ENCODE assay signal across 17 cellular contexts in genomic region chr19:615619-616018, GRCh38. TPM values are rescaled to one million over a fixed set of nuclear protein-coding genes. Genes with fewer than 3 reads are reported as not detected.
DNase-seq lines count a peak whose midpoint lies in the region; ATAC-seq and TF ChIP-seq lines count a peak whose summit lies in the region.
"Had no signal": no experiment of that assay in that cellular context is flagged by ENCODE, and none has a peak within 500 bp of the region (broad histone marks: within the 10 kb centered on the region; RNA-seq: fewer than 3 reads in every experiment).

No MANE protein-coding gene starts in this region.

- POLR2A ChIA-PET in CD4-positive, alpha-beta memory T cell (lab: Charles Lee; ENCODE audit: partially characterized antibody), result interaction anchor here (1.6 kb wide), 1 partner anchor 10 kb away, joined by 4 read pairs; no protein-coding TSS in a partner anchor

- no peak for TF ChIP-seq POLR2A in erythroblast (IDR thresholded peaks at IDR 0.05; ENCODE audit: low read length)

- peak overlapping the region in 2 of 7 donors; percentile 17 to 42 for H3K27ac Mint-ChIP-seq in CD4-positive, alpha-beta memory T cell
- H3K27ac Mint-ChIP-seq in naive B cell, result no peak overlapping the region
- no peak overlapping the region for H3K27ac Mint-ChIP-seq in type B pancreatic cell
- H3K27ac Mint-ChIP-seq in Calu3 (ENCODE audit: unreplicated experiment), result no peak overlapping the region
- H3K27ac Mint-ChIP-seq: activated naive CD8-positive, alpha-beta T cell treated with anti-CD3 and anti-CD28 coated beads, Interleukin-2, amount 10 ng/mL, durations not matched to agents 7 days and 5 days had no signal

- H3K9me3 Mint-ChIP-seq in CD4-positive, alpha-beta memory T cell, result no peaks in the 10 kb centered on the region
- H3K9me3 Mint-ChIP-seq in naive B cell (no peaks in the 10 kb centered on the region), type B pancreatic cell (no peaks in the 10 kb centered on the region), Calu3 (ENCODE audit: low read depth, unreplicated experiment) (no peaks in the 10 kb centered on the region)
- H3K9me3 Mint-ChIP-seq: activated naive CD8-positive, alpha-beta T cell treated with anti-CD3 and anti-CD28 coated beads, Interleukin-2, amount 10 ng/mL, durations not matched to agents 7 days and 5 days had no signal

- no peaks in the 10 kb centered on the region for H3K27me3 ChIP-seq in CD4-positive, alpha-beta memory T cell (ENCODE audit: insufficient read depth, low read length)
- H3K27me3 ChIP-seq in RWPE2 (ENCODE audit: insufficient read depth, poor library complexity, severe bottlenecking), result no peaks in the 10 kb centered on the region

- H3K36me3 Mint-ChIP-seq in CD4-positive, alpha-beta memory T cell, result peaks cover 11 to 28% of the 10 kb centered on the region in 2 donors
- peaks cover 3 to 8% of the 10 kb centered on the region in 2 donors for H3K36me3 Mint-ChIP-seq in naive B cell
- H3K36me3 Mint-ChIP-seq in type B pancreatic cell, result peaks cover 10% of the 10 kb centered on the region
- peaks cover 24% of the 10 kb centered on the region for H3K36me3 Mint-ChIP-seq in Calu3 (ENCODE audit: insufficient read depth, unreplicated experiment)

- peak overlapping the region in 6 of 8 donors; percentile 32 to 77 (median 64) for H3K4me3 Mint-ChIP-seq in CD4-positive, alpha-beta memory T cell
- H3K4me3 Mint-ChIP-seq in naive B cell, result peak overlapping the region in 6 of 8 donors; percentile 17 to 77 (median 57)
- H3K4me3 Mint-ChIP-seq in type B pancreatic cell, result no peak overlapping the region
- no peak overlapping the region for H3K4me3 Mint-ChIP-seq in Calu3 (ENCODE audit: low read depth, unreplicated experiment)
- H3K4me3 Mint-ChIP-seq: activated naive CD8-positive, alpha-beta T cell treated with anti-CD3 and anti-CD28 coated beads, Interleukin-2, amount 10 ng/mL, durations not matched to agents 7 days and 5 days had no signal

- no peak for DNase-seq in CD4-positive, alpha-beta memory T cell
- DNase-seq in RWPE2 (ENCODE audit: low spot score) (no peak), erythroblast (lab: John Stamatoyannopoulos, UW) (peak; percentile 48 to 58), naive B cell (no peak), type B pancreatic cell (ENCODE audit: extremely low spot score, unreplicated experiment) (no peak), omental fat pad (ENCODE audit: low spot score) (no peak), Calu3 (no peak), NCI-H1417 (lab: John Stamatoyannopoulos, UW) (no peak)
- DNase-seq: activated CD8-positive, alpha-beta memory T cell treated with anti-CD3 and anti-CD28 coated beads, Interleukin-2, amount 50 U/mL, for 4 hours; activated naive CD8-positive, alpha-beta T cell treated with anti-CD3 and anti-CD28 coated beads, Interleukin-2, amount 10 ng/mL, durations not matched to agents 7 days and 5 days; cortex of kidney; DMS79 treated with DMSO at 0.1 percent for 48 hours; NCI-H1930; NCI-H69; WERI-Rb-1 had no signal

- no peak overlapping the region for H3K4me3 ChIP-seq in CD4-positive, alpha-beta memory T cell (ENCODE audit: low read length in 2 of 2)
- H3K4me3 ChIP-seq in RWPE2 (ENCODE audit: severe bottlenecking), result no peak overlapping the region
- H3K4me3 ChIP-seq: thoracic aorta had no signal

- peaks cover 0 to 2% of the 10 kb centered on the region in 2 donors for H3K27me3 Mint-ChIP-seq in CD4-positive, alpha-beta memory T cell
- H3K27me3 Mint-ChIP-seq in naive B cell (peaks cover 4 to 8% (median 6%) of the 10 kb centered on the region in 3 donors), type B pancreatic cell (no peaks in the 10 kb centered on the region), Calu3 (ENCODE audit: unreplicated experiment) (no peaks in the 10 kb centered on the region)
- H3K27me3 Mint-ChIP-seq: activated naive CD8-positive, alpha-beta T cell treated with anti-CD3 and anti-CD28 coated beads, Interleukin-2, amount 10 ng/mL, durations not matched to agents 7 days and 5 days had no signal

- no TSS peak for BruUV-seq in Calu3 (replicated peaks; lab: Mats Ljungman, UMichigan)

- no peak for TF ChIP-seq CTCF in RWPE2 (IDR thresholded peaks at IDR 0.05; ENCODE audit: poor library complexity, severe bottlenecking)
- TF ChIP-seq CTCF in type B pancreatic cell (conservative IDR thresholded peaks at IDR 0.05), result no peak
- no peak for TF ChIP-seq CTCF in omental fat pad (IDR thresholded peaks at IDR 0.05)
- TF ChIP-seq CTCF in Calu3 (IDR thresholded peaks at IDR 0.05; ENCODE audit: unreplicated experiment), result no peak

- H3K36me3 ChIP-seq in CD4-positive, alpha-beta memory T cell (ENCODE audit: insufficient read depth, low read length), result peaks cover 8% of the 10 kb centered on the region
- peaks cover 4% of the 10 kb centered on the region for H3K36me3 ChIP-seq in RWPE2 (ENCODE audit: low read depth)

- peaks cover 7 to 30% (median 20%) of the 10 kb centered on the region in 4 donors for H3K4me1 Mint-ChIP-seq in CD4-positive, alpha-beta memory T cell
- peaks cover 5 to 18% (median 7%) of the 10 kb centered on the region in 3 donors for H3K4me1 Mint-ChIP-seq in naive B cell
- peaks cover 5% of the 10 kb centered on the region for H3K4me1 Mint-ChIP-seq in type B pancreatic cell (ENCODE audit: unreplicated experiment)
- no peaks in the 10 kb centered on the region for H3K4me1 Mint-ChIP-seq in Calu3 (ENCODE audit: low read depth, unreplicated experiment)

- H3K27ac ChIP-seq in CD4-positive, alpha-beta memory T cell (ENCODE audit: low read depth, low read length), result no peak overlapping the region
- no peak overlapping the region for H3K27ac ChIP-seq in RWPE2 (ENCODE audit: poor library complexity, severe bottlenecking)
- H3K27ac ChIP-seq: thoracic aorta, WERI-Rb-1 had no signal

- no peaks in the 10 kb centered on the region for H3K9me3 ChIP-seq in CD4-positive, alpha-beta memory T cell (ENCODE audit: control insufficient read depth in 1 of 2, low read length in 2 of 2)
- no peaks in the 10 kb centered on the region for H3K9me3 ChIP-seq in RWPE2 (ENCODE audit: severe bottlenecking)
- H3K9me3 ChIP-seq: thoracic aorta had no signal

- H3K4me1 ChIP-seq in CD4-positive, alpha-beta memory T cell (ENCODE audit: insufficient read depth, low read length), result peaks cover 13% of the 10 kb centered on the region
- no peaks in the 10 kb centered on the region for H3K4me1 ChIP-seq in RWPE2 (ENCODE audit: insufficient read depth, poor library complexity, severe bottlenecking)

- intact Hi-C loops in CD4-positive, alpha-beta memory T cell (cut with micrococcal nuclease), result no loop called here
- intact Hi-C loops in Calu3 (cut with micrococcal nuclease; ENCODE audit: unreplicated experiment), result no loop called here

- ATAC-seq in RWPE2 (ENCODE audit: low read depth), result 0 out of 3 replicates have a peak, but pooled peaks have one; percentile 33
- ATAC-seq in naive B cell (ENCODE audit: low read depth in 2 of 2), result peak in 1 of 2 donors; percentile 9
- ATAC-seq in omental fat pad (ENCODE audit: low FRiP score), result no peak

- CTCF ChIA-PET in CD4-positive, alpha-beta memory T cell (lab: Charles Lee; ENCODE audit: partially characterized antibody), result no interaction called here
- CTCF ChIA-PET in Calu3 (lab: Charles Lee), result no interaction called here

RNA-seq across cellular contexts. Expression of gene POLRMT, which starts 17.7 kb away (rescaled TPM):
- 100 to 1,000 TPM in 1 of 2 experiments, 10 to 100 TPM in 1; 98.9 to 103 TPM for total RNA-seq in CD4-positive, alpha-beta memory T cell
- 10 to 100 TPM; 31.6 to 58.4 TPM for polyA plus RNA-seq in CD4-positive, alpha-beta memory T cell
- polyA plus RNA-seq in naive B cell (ENCODE audit: low read depth in 6 of 6), result 10 to 100 TPM; 12.1 to 56.8 (median 34.4) TPM
- total RNA-seq in type B pancreatic cell (ENCODE audit: low replicate concordance) (52.2 and 59.8 TPM in 2 replicates), omental fat pad (10 to 100 TPM; 17.3 to 33.8 (median 30.1) TPM), Calu3 (2022) (51.4 and 57.5 TPM in 2 replicates)

RNA-seq across cellular contexts. Expression of gene FGF22, which starts 24.1 kb away (rescaled TPM):
- total RNA-seq in CD4-positive, alpha-beta memory T cell, result 1 to 10 TPM; 1.8 to 1.9 TPM
- not detected for polyA plus RNA-seq in CD4-positive, alpha-beta memory T cell
- polyA plus RNA-seq in naive B cell (ENCODE audit: low read depth in 6 of 6), result not detected
- total RNA-seq in type B pancreatic cell (ENCODE audit: low replicate concordance), result not detected in 2 replicates
- under 1 TPM in 1 of 4 donors, not detected in 3; 0.38 TPM for total RNA-seq in omental fat pad
- total RNA-seq in Calu3 (2022), result 0.24 and 0.39 TPM in 2 replicates
- total RNA-seq: MCF 10A had no signal

RNA-seq across cellular contexts. Expression of gene HCN2, which starts 25.9 kb away (rescaled TPM):
- total RNA-seq in CD4-positive, alpha-beta memory T cell, result 1 to 10 TPM; 2.5 to 2.9 TPM
- polyA plus RNA-seq in CD4-positive, alpha-beta memory T cell, result not detected
- not detected for polyA plus RNA-seq in naive B cell (ENCODE audit: low read depth in 6 of 6)
- total RNA-seq in type B pancreatic cell (ENCODE audit: low replicate concordance) (1.4 and 1.9 TPM in 2 replicates), omental fat pad (under 1 TPM in 2 of 4 donors, not detected in 2; 0.13 to 0.56 TPM), Calu3 (2022) (0.09 and 0.32 TPM in 2 replicates)
- total RNA-seq: thoracic aorta had no signal

RNA-seq across cellular contexts. Expression of gene BSG, which starts 43.2 kb away (rescaled TPM):
- total RNA-seq in CD4-positive, alpha-beta memory T cell, result 100 to 1,000 TPM; 150 to 151 TPM
- polyA plus RNA-seq in CD4-positive, alpha-beta memory T cell, result 100 to 1,000 TPM; 332 to 346 TPM
- polyA plus RNA-seq in naive B cell (ENCODE audit: low read depth in 6 of 6), result 100 to 1,000 TPM; 205 to 270 (median 235) TPM
- total RNA-seq in type B pancreatic cell (ENCODE audit: low replicate concordance) (497 and 522 TPM in 2 replicates), omental fat pad (100 to 1,000 TPM; 331 to 521 (median 417) TPM), Calu3 (2022) (354 and 394 TPM in 2 replicates)

RNA-seq across cellular contexts. Expression of gene RNF126, which starts 47.4 kb away (rescaled TPM):
- 100 to 1,000 TPM; 105 to 112 TPM for total RNA-seq in CD4-positive, alpha-beta memory T cell
- 10 to 100 TPM; 82.3 to 95.6 TPM for polyA plus RNA-seq in CD4-positive, alpha-beta memory T cell
- polyA plus RNA-seq in naive B cell (ENCODE audit: low read depth in 6 of 6), result 10 to 100 TPM; 51.0 to 72.4 (median 59.1) TPM
- 38.1 and 41.3 TPM in 2 replicates for total RNA-seq in type B pancreatic cell (ENCODE audit: low replicate concordance)
- total RNA-seq in omental fat pad, result 10 to 100 TPM; 40.1 to 87.7 (median 47.7) TPM
- total RNA-seq in Calu3 (2022), result 44.8 and 46.4 TPM in 2 replicates

Comparison
In these comparisons a context has a peak if more than half of its experiments do, and no peak if none do; other contexts are left out.
1. DNase-seq: peak in erythroblast (2 of 2); none in CD4-positive, alpha-beta memory T cell (0 of 5), RWPE2 (single experiment), naive B cell (single experiment), type B pancreatic cell (single experiment), omental fat pad (single experiment), Calu3 (single experiment) and NCI-H1417 (0 of 3).
2. H3K4me3 Mint-ChIP-seq: peak in CD4-positive, alpha-beta memory T cell (6 of 8) and naive B cell (6 of 8); none in type B pancreatic cell (single experiment) and Calu3 (single experiment).